In the genomic region with DNA sequence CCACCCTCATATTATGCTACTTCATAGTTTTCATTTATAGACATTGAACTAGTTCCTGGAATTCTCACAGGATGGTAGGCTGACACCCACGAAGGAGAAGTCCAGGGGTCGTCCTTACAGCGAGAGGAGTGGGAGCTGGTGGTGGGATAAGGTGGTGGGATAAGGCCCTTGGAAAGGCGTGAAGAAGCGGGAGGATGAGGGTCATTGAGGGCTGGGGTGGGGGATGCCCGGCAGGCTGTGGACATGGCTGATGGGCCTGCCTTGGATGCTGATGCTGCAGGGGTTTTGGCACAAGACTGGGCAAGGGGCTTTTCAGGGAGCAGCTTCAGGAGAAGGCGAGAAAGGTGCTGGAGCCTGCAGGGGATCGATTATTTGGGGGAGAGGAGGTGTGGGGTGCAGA, we compare ENCODE assay signal across 22 cellular contexts.
"Had no signal": no experiment of that assay in that cellular context is flagged by ENCODE, and none has a peak within 500 bp of the region (broad histone marks: within the 10 kb centered on the region; RNA-seq: fewer than 3 reads in every experiment).

No MANE protein-coding gene starts in this region.

- H3K27me3 Mint-ChIP-seq: progenitor cell of endocrine pancreas had no signal

- H3K36me3 Mint-ChIP-seq: memory B cell; naive B cell; natural killer cell treated with Interleukin-12 subunit alpha and Interleukin-12 subunit beta and Interleukin-15 and Interleukin-18, amount 100 ng/mL, for 72 hours; stimulated activated memory B cell treated with anti-CD40 and anti-IgM and Interleukin-4, amounts not matched to agents 10 μg/mL and 1 μg/mL and 100 μg/mL, for 72 hours had no signal

- H3K9me3 ChIP-seq: mucosa of descending colon, pancreas, sigmoid colon, testis, tibial nerve, upper lobe of left lung had no signal

- H3K27me3 ChIP-seq: pancreas, sigmoid colon, testis, tibial nerve, upper lobe of left lung had no signal

- H3K4me3 Mint-ChIP-seq: central memory CD8-positive, alpha-beta T cell; effector memory CD8-positive, alpha-beta T cell; memory B cell; mesothelial cell of epicardium; naive B cell; natural killer cell treated with Interleukin-12 subunit alpha and Interleukin-12 subunit beta and Interleukin-15 and Interleukin-18, amount 100 ng/mL, for 72 hours; stimulated activated memory B cell treated with anti-CD40 and anti-IgM and Interleukin-4, amounts not matched to agents 10 μg/mL and 1 μg/mL and 100 μg/mL, for 72 hours had no signal

- H3K9me3 Mint-ChIP-seq: central memory CD8-positive, alpha-beta T cell; effector memory CD8-positive, alpha-beta T cell; memory B cell; mesothelial cell of epicardium; naive B cell; natural killer cell treated with Interleukin-12 subunit alpha and Interleukin-12 subunit beta and Interleukin-15 and Interleukin-18, amount 100 ng/mL, for 72 hours; stimulated activated memory B cell treated with anti-CD40 and anti-IgM and Interleukin-4, amounts not matched to agents 10 μg/mL and 1 μg/mL and 100 μg/mL, for 72 hours had no signal

- H3K27ac ChIP-seq: coronary artery, pancreas, testis, tibial nerve, upper lobe of left lung had no signal

- H3K27ac Mint-ChIP-seq: effector memory CD8-positive, alpha-beta T cell; memory B cell; mesothelial cell of epicardium; naive B cell; natural killer cell treated with Interleukin-12 subunit alpha and Interleukin-12 subunit beta and Interleukin-15 and Interleukin-18, amount 100 ng/mL, for 72 hours; progenitor cell of endocrine pancreas; stimulated activated memory B cell treated with anti-CD40 and anti-IgM and Interleukin-4, amounts not matched to agents 10 μg/mL and 1 μg/mL and 100 μg/mL, for 72 hours had no signal

- DNase-seq: dermis blood vessel endothelial cell; effector memory CD8-positive, alpha-beta T cell; naive B cell; occipital lobe; sigmoid colon; stimulated activated CD4-positive, alpha-beta T cell treated with anti-CD3 and anti-CD28 coated beads, Interleukin-4, amount 100 ng/mL, for 4 hours; stimulated activated naive CD8-positive, alpha-beta T cell treated with anti-CD3 and anti-CD28 coated beads, Interleukin-15, Interleukin-2, amounts not matched to agents 100 U/mL and 50 U/mL, for 24 hours; substantia nigra; testis; upper lobe of left lung had no signal

- H3K4me1 Mint-ChIP-seq: central memory CD8-positive, alpha-beta T cell; memory B cell; naive B cell; stimulated activated memory B cell treated with anti-CD40 and anti-IgM and Interleukin-4, amounts not matched to agents 10 μg/mL and 1 μg/mL and 100 μg/mL, for 72 hours had no signal

- ATAC-seq: effector memory CD8-positive, alpha-beta T cell; natural killer cell treated with Interleukin-12 subunit alpha and Interleukin-12 subunit beta and Interleukin-15 and Interleukin-18, amount 100 ng/mL, for 72 hours; pancreas; right cardiac atrium; stimulated activated memory B cell treated with anti-CD40 and anti-IgM and Interleukin-4, amounts not matched to agents 10 μg/mL and 1 μg/mL and 100 μg/mL, for 72 hours; stimulated activated naive CD8-positive, alpha-beta T cell treated with anti-CD3 and anti-CD28 coated beads, Interleukin-15, Interleukin-2, amounts not matched to agents 100 U/mL and 50 U/mL, for 24 hours had no signal

- H3K4me3 ChIP-seq: coronary artery, lung, mucosa of descending colon, pancreas, sigmoid colon, testis, tibial nerve, upper lobe of left lung had no signal

- H3K36me3 ChIP-seq: pancreas, sigmoid colon, tibial nerve, upper lobe of left lung had no signal
